Comparison of ENCODE assay signal across 27 cellular contexts in the genomic region with DNA sequence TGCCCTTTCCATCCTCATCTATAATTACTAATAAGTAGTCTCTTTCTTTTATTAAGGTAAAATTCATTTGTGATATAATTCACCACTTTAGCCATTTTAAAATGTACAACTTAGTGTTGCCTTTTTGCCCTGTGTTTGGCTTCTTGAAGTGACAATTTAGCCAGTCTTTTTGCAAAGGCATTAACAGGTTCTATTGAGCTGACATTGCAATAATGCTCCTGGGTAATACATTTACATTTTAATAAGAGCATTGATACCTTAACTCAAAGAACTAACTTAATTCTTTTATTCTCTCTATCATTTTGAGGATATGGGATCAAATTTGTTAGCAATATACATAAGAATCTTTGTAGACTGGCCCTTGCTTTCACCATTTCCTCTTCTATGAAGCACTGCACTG.
"Had no signal": no experiment of that assay in that cellular context is flagged by ENCODE, and none has a peak within 500 bp of the region (broad histone marks: within the 10 kb centered on the region; RNA-seq: fewer than 3 reads in every experiment).

No MANE protein-coding gene starts in this region.

- H3K79me2 ChIP-seq: parathyroid adenoma had no signal

- FAIRE-seq: urothelium cell line had no signal

- ATAC-seq: naive thymus-derived CD4-positive, alpha-beta T cell; natural killer cell; right cardiac atrium; sciatic nerve; stimulated activated effector memory CD8-positive, alpha-beta T cell treated with anti-CD3 and anti-CD28 coated beads, Interleukin-12 subunit alpha, Interleukin-12 subunit beta, amount 100 ng/mL, for 72 hours; stimulated activated naive B cell treated with anti-CD40 and anti-IgM and Interleukin-4, amounts not matched to agents 10 μg/mL and 1 μg/mL and 100 μg/mL, for 72 hours had no signal

- H3K4me2 ChIP-seq: neural progenitor cell, smooth muscle cell had no signal

- DNase-seq: naive thymus-derived CD4-positive, alpha-beta T cell; natural killer cell; occipital lobe; ovary; right cardiac atrium; spleen; stimulated activated CD4-positive, alpha-beta T cell treated with anti-CD3 and anti-CD28 coated beads, Interleukin-12 subunit alpha, Interleukin-12 subunit beta, amount 100 ng/mL, for 4 hours; stimulated activated CD4-positive, alpha-beta T cell treated with anti-CD3 and anti-CD28 coated beads, Interleukin-1b, Interleukin-23, amount 100 ng/mL, for 48 hours; stimulated activated CD4-positive, alpha-beta T cell treated with anti-CD3 and anti-CD28 coated beads, Interleukin-2, amount 100 ng/mL, for 48 hours; stimulated activated CD4-positive, alpha-beta T cell treated with anti-CD3 and anti-CD28 coated beads, Interleukin-4, amount 100 ng/mL, for 24 hours; stimulated activated naive B cell treated with anti-CD40 and anti-IgM and Interleukin-4, amounts not matched to agents 10 μg/mL and 1 μg/mL and 100 μg/mL, for 72 hours; stimulated activated naive CD4-positive, alpha-beta T cell treated with Interleukin-2 at 50 U/mL for 16 hours; stomach; thyroid gland; trophoblast cell had no signal

- H3K36me3 ChIP-seq: neural progenitor cell, ovary, prostate gland, spleen, stomach, thoracic aorta, thyroid gland, tibial nerve, upper lobe of left lung, vagina had no signal

- H3K9me3 ChIP-seq: ovary, prostate gland, spleen, stomach, thoracic aorta, thyroid gland, tibial nerve, upper lobe of left lung, vagina had no signal

- H2AFZ ChIP-seq: neural progenitor cell, parathyroid adenoma had no signal

- H3K9ac ChIP-seq: neural progenitor cell, parathyroid adenoma had no signal

- H3K27me3 ChIP-seq: neural progenitor cell, ovary, spleen, stomach, thyroid gland, tibial nerve, upper lobe of left lung, vagina had no signal

- H3K4me3 ChIP-seq: neural progenitor cell, ovary, prostate gland, skin epidermis, smooth muscle cell, spleen, stomach, thoracic aorta, thyroid gland, tibial nerve, upper lobe of left lung, vagina had no signal

- H3K27ac ChIP-seq: neural progenitor cell, ovary, parathyroid adenoma, prostate gland, skin epidermis, spleen, stomach, thoracic aorta, thyroid gland, tibial nerve, upper lobe of left lung, vagina had no signal

- H3K4me1 ChIP-seq: parathyroid adenoma, prostate gland, spleen, stomach, thyroid gland, tibial nerve, upper lobe of left lung, vagina had no signal
